In the genomic region with DNA sequence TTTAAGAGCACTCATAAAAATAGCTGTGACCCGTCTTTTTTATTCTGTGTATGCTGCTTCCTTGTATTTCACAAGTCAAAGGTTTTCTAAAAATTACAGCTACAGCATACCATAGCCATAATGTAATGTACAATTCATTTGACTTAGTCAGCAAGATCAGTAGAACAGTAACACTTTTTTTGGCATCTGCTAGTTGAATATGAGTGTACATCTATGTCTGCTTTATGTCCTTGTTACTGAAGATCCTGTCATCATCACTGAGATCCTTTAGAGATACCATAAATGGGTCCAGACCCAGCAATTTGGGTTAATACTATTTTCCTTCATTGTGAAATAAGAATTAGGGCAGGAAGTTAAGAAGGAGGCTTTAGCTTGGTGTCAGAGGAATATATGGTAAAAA, we compare ENCODE assay signal across 13 cellular contexts. TPM values are rescaled to one million over a fixed set of nuclear protein-coding genes. Genes with fewer than 3 reads are reported as not detected.
DNase-seq lines count a peak whose midpoint lies in the region; ATAC-seq and TF ChIP-seq lines count a peak whose summit lies in the region.
"Had no signal": no experiment of that assay in that cellular context is flagged by ENCODE, and none has a peak within 500 bp of the region (broad histone marks: within the 10 kb centered on the region; RNA-seq: fewer than 3 reads in every experiment).

No MANE protein-coding gene starts in this region.

- H3K36me3 ChIP-seq in GM23248 (ENCODE audit: low read depth), result peaks cover 43% of the 10 kb centered on the region
- peaks cover 20 to 35% of the 10 kb centered on the region in 2 donors for H3K36me3 ChIP-seq in stomach smooth muscle (ENCODE audit: control insufficient read depth in 2 of 2, insufficient read depth in 2 of 2, low read length in 2 of 2)
- H3K36me3 ChIP-seq in WERI-Rb-1, result peaks cover 89% of the 10 kb centered on the region

- peaks cover 93% of the 10 kb centered on the region for H3K79me2 ChIP-seq in GM23248 (ENCODE audit: insufficient read depth)

- intact Hi-C loops in right cardiac atrium (cut with DNase I), result no loop called here
- intact Hi-C loops in lower leg skin (cut with DNase I; ENCODE audit: low total_unique reads), result no loop called here

- H4K20me1 ChIP-seq in GM23248 (ENCODE audit: insufficient read depth), result no peaks in the 10 kb centered on the region

- H3K4me2 ChIP-seq in GM23248 (ENCODE audit: unreplicated experiment), result peak overlapping the region; percentile 70

- peaks cover 85% of the 10 kb centered on the region for H3F3A ChIP-seq in GM23248 (ENCODE audit: insufficient read depth)

- ATAC-seq in right cardiac atrium, result peak; percentile 38 to 39

- H3K9me3 ChIP-seq in GM23248 (ENCODE audit: low read depth) (no peaks in the 10 kb centered on the region), right cardiac atrium (ENCODE audit: control insufficient read depth, low read length) (no peaks in the 10 kb centered on the region), stomach smooth muscle (ENCODE audit: control insufficient read depth in 2 of 2, low read length in 2 of 2) (no peaks in the 10 kb centered on the region), WERI-Rb-1 (ENCODE audit: severe bottlenecking) (no peaks in the 10 kb centered on the region)

- H3K9me2 ChIP-seq in GM23248 (ENCODE audit: insufficient read depth), result no peaks in the 10 kb centered on the region

- 0% methylated on average over 1 of the region's 1 CpG for WGBS in GM23248 (ENCODE audit: low coverage in 1 of 2, low lambda C conversion rate in 2 of 2, missing lambda C conversion rate in 2 of 2), 2 experiments
- 26% methylated on average over 1 of the region's 1 CpG for WGBS in right cardiac atrium
- 30 to 32% methylated on average over 1 of the region's 1 CpG for WGBS in lower leg skin, 2 donors

- TF ChIP-seq POLR2A in lower leg skin (IDR thresholded peaks at IDR 0.05), result no peak

- in situ Hi-C loops in GM23248 (cut with MboI), result no loop called here
- in situ Hi-C loops in astrocyte of the spinal cord (cut with HindIII; ENCODE audit: low sequenced_read_pairs), result no loop called here

- H3K27me3 ChIP-seq in GM23248 (replicated peaks; ENCODE audit: insufficient read depth) (no peaks in the 10 kb centered on the region), right cardiac atrium (ENCODE audit: control insufficient read depth, insufficient read depth) (no peaks in the 10 kb centered on the region), stomach smooth muscle (ENCODE audit: control insufficient read depth in 1 of 2, insufficient read depth in 2 of 2, low read length in 2 of 2) (no peaks in the 10 kb centered on the region), WERI-Rb-1 (ENCODE audit: insufficient read depth, low read depth, severe bottlenecking) (no peaks in the 10 kb centered on the region)

- TF ChIP-seq CTCF in astrocyte of the spinal cord (IDR thresholded peaks at IDR 0.05; ENCODE audit: low read depth, low read length) (no peak), lower leg skin (IDR thresholded peaks at IDR 0.05) (no peak), WERI-Rb-1 (IDR thresholded peaks at IDR 0.05; ENCODE audit: low read depth, low read length) (no peak)

- peak overlapping the region; percentile 81 for H3K27ac ChIP-seq in GM23248
- no peak overlapping the region for H3K27ac ChIP-seq in right cardiac atrium (ENCODE audit: low read length)
- H3K27ac ChIP-seq in stomach smooth muscle (ENCODE audit: low read length), result peak overlapping the region; percentile 49
- H3K27ac ChIP-seq in WERI-Rb-1, result no peak overlapping the region

- peak overlapping the region; percentile 62 for H3K9ac ChIP-seq in GM23248
- H3K9ac ChIP-seq in stomach smooth muscle (ENCODE audit: low read length in 2 of 2), result peak overlapping the region in 1 of 2 donors; percentile 54

- no peak overlapping the region for H2AFZ ChIP-seq in GM23248

- DNase-seq in GM23248 (peak; percentile 97), astrocyte of the spinal cord (ENCODE audit: low read depth, low spot score) (peak; percentile 92), right cardiac atrium (no peak), lower leg skin (ENCODE audit: low spot score in 2 of 2) (no peak), MV-4-11 (lab: John Stamatoyannopoulos, UW) (no peak), DMS79 treated with DMSO at 0.1 percent for 48 hours (lab: John Stamatoyannopoulos, UW) (no peak), WERI-Rb-1 (no peak)
- DNase-seq: cerebellar nuclear complex, immature natural killer cell, NCI-H1105, SHP77, substantia nigra had no signal

- H3K4me3 ChIP-seq in GM23248, result peak overlapping the region; percentile 30; the same call in 1 of the 2 replicates
- H3K4me3 ChIP-seq in astrocyte of the spinal cord (ENCODE audit: low read depth, low read length), result no peak overlapping the region
- no peak overlapping the region for H3K4me3 ChIP-seq in right cardiac atrium (ENCODE audit: low read length)
- H3K4me3 ChIP-seq in stomach smooth muscle (ENCODE audit: low read length in 2 of 2), result no peak overlapping the region
- H3K4me3 ChIP-seq in lower leg skin (ENCODE audit: low read depth, poor library complexity, severe bottlenecking), result no peak overlapping the region
- no peak overlapping the region for H3K4me3 ChIP-seq in WERI-Rb-1 (ENCODE audit: low read depth, low read length)

- H3K4me1 ChIP-seq in GM23248 (ENCODE audit: insufficient read depth) (peaks cover 88% of the 10 kb centered on the region), right cardiac atrium (ENCODE audit: control insufficient read depth, insufficient read depth, low read length) (peaks cover 5% of the 10 kb centered on the region), stomach smooth muscle (ENCODE audit: control insufficient read depth, insufficient read depth, low read length) (peaks cover 46% of the 10 kb centered on the region)

RNA-seq across cellular contexts. Expression of a gene that starts 42.2 kb away (rescaled TPM):
- 9.0 and 17.2 TPM in 2 replicates for total RNA-seq in GM23248 (2014; rRNA removed; shearing (Covaris generic))
- polyA plus RNA-seq in GM23248 (2016; fragmentation: Nextera tagmentation; extraction: Ambion mirVana) (26.6 and 26.7 TPM in 2 replicates), right cardiac atrium (18.9 TPM)
- total RNA-seq in right cardiac atrium (10 to 100 TPM; 21.1 to 33.8 (median 27.7) TPM), lower leg skin (10 to 100 TPM in 1 of 4 donors, 1 to 10 TPM in 3; 3.7 to 13.2 (median 7.5) TPM)

Comparison
In these comparisons a context has a peak if more than half of its experiments do, and no peak if none do; other contexts are left out.
1. DNase-seq: peak in GM23248 (single experiment) and astrocyte of the spinal cord (single experiment); none in right cardiac atrium (0 of 3), lower leg skin (0 of 2), MV-4-11 (single experiment), DMS79 treated with DMSO at 0.1 percent for 48 hours (single experiment) and WERI-Rb-1 (single experiment).
2. H3K27ac ChIP-seq: peak in GM23248 (single experiment) and stomach smooth muscle (single experiment); none in right cardiac atrium (single experiment) and WERI-Rb-1 (single experiment).